Comparison of ENCODE assay signal across 8 cellular contexts in genomic region chr10:93680414-93681047, GRCh38. TPM values are rescaled to one million over a fixed set of nuclear protein-coding genes. Genes with fewer than 3 reads are reported as not detected.
DNase-seq lines count a peak whose midpoint lies in the region; ATAC-seq and TF ChIP-seq lines count a peak whose summit lies in the region.

No MANE protein-coding gene starts in this region.

- H3K27ac Mint-ChIP-seq in Caco-2 (ENCODE audit: unreplicated experiment) = no peak overlapping the region

- no peaks in the 10 kb centered on the region for H3K9me2 ChIP-seq in Karpas-422 (replicated peaks; ENCODE audit: insufficient read depth, low read length)

- intact Hi-C loops in Caco-2 (cut with micrococcal nuclease; ENCODE audit: unreplicated experiment) (loop anchor here (1.0 kb wide), 4 partner anchors 126 to 304 kb away; no protein-coding TSS in a partner anchor), gastrocnemius medialis (cut with DNase I; ENCODE audit: low total_unique reads) (no loop called here)

- no peaks in the 10 kb centered on the region for H3K27me3 Mint-ChIP-seq in Caco-2 (ENCODE audit: insufficient read depth, unreplicated experiment)

- H3K4me1 ChIP-seq in Caco-2 (peaks cover 16% of the 10 kb centered on the region; the same call in 1 of the 2 replicates), Karpas-422 (ENCODE audit: low read length) (no peaks in the 10 kb centered on the region), tibial nerve (no peaks in the 10 kb centered on the region), gastrocnemius medialis (no peaks in the 10 kb centered on the region)

- ATAC-seq in HG02610 (IDR thresholded peaks at IDR 0.05; ENCODE audit: unreplicated experiment) (no peak), gastrocnemius medialis (no peak), HG03571 (IDR thresholded peaks at IDR 0.05; ENCODE audit: unreplicated experiment) (no peak)

- H3K36me3 ChIP-seq in Caco-2 (ENCODE audit: control insufficient read depth, insufficient read depth, low read length) (no peaks in the 10 kb centered on the region), Karpas-422 (ENCODE audit: insufficient read depth, low read length) (peaks cover 8% of the 10 kb centered on the region; the same call in 1 of the 2 replicates), tibial nerve (peaks cover 0 to 54% (median 12%) of the 10 kb centered on the region in 3 donors), gastrocnemius medialis (peaks cover 0 to 66% of the 10 kb centered on the region in 2 donors)

- H3K9me3 Mint-ChIP-seq in Caco-2 (ENCODE audit: unreplicated experiment) = no peaks in the 10 kb centered on the region

- H3K4me3 ChIP-seq in Caco-2 (ENCODE audit: low read depth, low read length) (no peak overlapping the region), Karpas-422 (ENCODE audit: low read length) (no peak overlapping the region), foreskin fibroblast (ENCODE audit: low read depth in 1 of 2, low read length in 2 of 2) (no peak overlapping the region), tibial nerve (no peak overlapping the region), gastrocnemius medialis (no peak overlapping the region)

- TF ChIP-seq CTCF in Caco-2 (IDR thresholded peaks at IDR 0.05; ENCODE audit: insufficient read depth in 1 of 2, low read depth in 1 of 2, low read length in 1 of 2, severe bottlenecking in 1 of 2, unreplicated experiment in 1 of 2) = peak; percentile 30 to 66
- peak; percentile 13 for TF ChIP-seq CTCF in foreskin fibroblast (IDR thresholded peaks at IDR 0.05; ENCODE audit: low read depth, low read length)
- peak in 3 of 5 experiments; percentile 14 to 56 (median 35) for TF ChIP-seq CTCF in tibial nerve (IDR thresholded peaks at IDR 0.05)
- TF ChIP-seq CTCF in gastrocnemius medialis (IDR thresholded peaks at IDR 0.05 in 4 of 5, conservative IDR thresholded peaks at IDR 0.05 in 1 of 5) = no peak

- H3K27ac ChIP-seq in Karpas-422 (ENCODE audit: low read length) = no peak overlapping the region
- H3K27ac ChIP-seq in tibial nerve = no peak overlapping the region
- H3K27ac ChIP-seq in gastrocnemius medialis = no peak overlapping the region

- H3K4me2 ChIP-seq in Karpas-422 (ENCODE audit: low read depth, low read length, poor library complexity, severe bottlenecking) = no peak overlapping the region

- H3K27me3 ChIP-seq in Caco-2 (replicated peaks; ENCODE audit: control insufficient read depth, insufficient read depth, low read length) = no peaks in the 10 kb centered on the region
- no peaks in the 10 kb centered on the region for H3K27me3 ChIP-seq in Karpas-422 (ENCODE audit: low read length)
- H3K27me3 ChIP-seq in tibial nerve = no peaks in the 10 kb centered on the region
- no peaks in the 10 kb centered on the region for H3K27me3 ChIP-seq in gastrocnemius medialis

- H3K9me3 ChIP-seq in Caco-2 (no peaks in the 10 kb centered on the region), Karpas-422 (ENCODE audit: low read length) (no peaks in the 10 kb centered on the region), tibial nerve (no peaks in the 10 kb centered on the region), gastrocnemius medialis (no peaks in the 10 kb centered on the region)

- no peaks in the 10 kb centered on the region; the same call in 1 of the 2 replicates for H3K79me2 ChIP-seq in Karpas-422 (ENCODE audit: low read length)

- DNase-seq in Caco-2 (peak in 1 of 2 experiments; percentile 56), Karpas-422 (peak; percentile 78), SHP77 treated with DMSO at 0.1 percent for 48 hours (lab: John Stamatoyannopoulos, UW) (peak; percentile 5), foreskin fibroblast (peak; percentile 17 to 58), tibial nerve (ENCODE audit: low spot score in 2 of 2) (no peak), gastrocnemius medialis (no peak)

- H2AFZ ChIP-seq in Karpas-422 (ENCODE audit: low read length) = no peak overlapping the region

- CTCF ChIA-PET in Caco-2 (lab: Charles Lee) = interaction anchor here (0.6 to 1.5 kb wide), 13 partner anchors 39 to 303 kb away, joined by 3 to 60 read pairs (median 3); partner anchors contain the start of genes FFAR4 and MYOF

- no peak overlapping the region for H3K9ac ChIP-seq in Karpas-422 (ENCODE audit: low read length)

- TF ChIP-seq POLR2A in tibial nerve (IDR thresholded peaks at IDR 0.05) (no peak), gastrocnemius medialis (IDR thresholded peaks at IDR 0.05) (no peak)

- no peaks in the 10 kb centered on the region for H4K20me1 ChIP-seq in Karpas-422 (ENCODE audit: insufficient read depth, low read depth, low read length)

- POLR2A ChIA-PET in Caco-2 (lab: Charles Lee) = no interaction called here

- no TSS peak for BruUV-seq in Caco-2 (replicated peaks; lab: Mats Ljungman, UMichigan)

- H3K4me3 Mint-ChIP-seq in Caco-2 (ENCODE audit: unreplicated experiment) = no peak overlapping the region

- no peaks in the 10 kb centered on the region for H3K36me3 Mint-ChIP-seq in Caco-2 (ENCODE audit: insufficient read depth, unreplicated experiment)

- in situ Hi-C loops in gastrocnemius medialis (cut with MboI; ENCODE audit: low sequenced_read_pairs in 4 of 4) = loop anchor here in 1 of 4 donors (25.0 kb wide), 1 partner anchor 293 kb away; no protein-coding TSS in a partner anchor

- WGBS in tibial nerve, 2 donors = 61 to 62% methylated on average over 4 of the region's 4 CpGs

- no peak for TF ChIP-seq EP300 in tibial nerve (IDR thresholded peaks at IDR 0.05)

- peaks cover 7% of the 10 kb centered on the region for H3K4me1 Mint-ChIP-seq in Caco-2 (ENCODE audit: low read depth, unreplicated experiment)

RNA-seq across cellular contexts. Expression of gene FRA10AC1, which starts 21.9 kb away (rescaled TPM):
- total RNA-seq in Caco-2 (2022) = 12.5 and 15.1 TPM in 2 replicates
- total RNA-seq in Karpas-422 (2014; rRNA removed; shearing (Covaris generic); ENCODE audit: low replicate concordance) = 11.6 and 27.6 TPM in 2 replicates
- 10 to 100 TPM; 14.1 to 25.5 (median 16.1) TPM for total RNA-seq in tibial nerve
- total RNA-seq in gastrocnemius medialis = 10 to 100 TPM in 1 of 4 donors, 1 to 10 TPM in 3; 4.9 to 10.5 (median 5.5) TPM

Comparison
In these comparisons a context has a peak if more than half of its experiments do, and no peak if none do; other contexts are left out.
1. DNase-seq: peak in Karpas-422 (single experiment), SHP77 treated with DMSO at 0.1 percent for 48 hours (single experiment) and foreskin fibroblast (2 of 2); none in tibial nerve (0 of 2) and gastrocnemius medialis (0 of 2).
2. CTCF ChIP-seq: peak in Caco-2 (2 of 2), foreskin fibroblast (single experiment) and tibial nerve (3 of 5); none in gastrocnemius medialis (0 of 5).